ENCODE assay signal across 1 cellular context in the genomic region with DNA sequence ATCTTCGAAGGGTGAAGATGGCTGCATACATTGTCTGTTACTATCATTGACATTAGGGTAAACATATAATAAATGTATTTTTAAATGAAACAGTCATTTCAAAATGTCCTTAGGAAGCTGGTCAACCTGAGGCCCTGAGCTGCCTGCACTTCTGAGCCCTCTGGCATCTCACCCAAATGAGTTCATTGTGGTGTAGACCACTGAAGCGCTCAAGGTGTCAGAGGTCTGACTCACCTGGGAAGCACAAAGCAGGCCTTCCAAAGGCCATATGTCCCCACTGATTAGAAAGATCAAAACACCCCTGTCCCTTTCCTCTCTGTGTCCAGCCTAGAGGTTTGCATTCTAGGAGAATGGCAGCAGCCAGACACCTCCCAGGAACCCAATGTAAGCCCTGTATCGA.
TF ChIP-seq lines count a peak whose summit lies in the region.

No MANE protein-coding gene starts in this region.

TF ChIP-seq in IMR-90, 13 proteins besides CTCF, POLR2A, EP300 and RAD21:
- no peak for TF ChIP-seq RFX5 (IDR thresholded peaks at IDR 0.05; ENCODE audit: low read depth, low read length)
- no peak for TF ChIP-seq MAZ (IDR thresholded peaks at IDR 0.05; ENCODE audit: borderline replicate concordance, low read depth, low read length)
- no peak for TF ChIP-seq MXI1 (IDR thresholded peaks at IDR 0.05; ENCODE audit: borderline replicate concordance, low read depth, low read length)
- TF ChIP-seq BHLHE40 (IDR thresholded peaks at IDR 0.05; ENCODE audit: low read depth, low read length), result no peak
- TF ChIP-seq, protein P1, sequence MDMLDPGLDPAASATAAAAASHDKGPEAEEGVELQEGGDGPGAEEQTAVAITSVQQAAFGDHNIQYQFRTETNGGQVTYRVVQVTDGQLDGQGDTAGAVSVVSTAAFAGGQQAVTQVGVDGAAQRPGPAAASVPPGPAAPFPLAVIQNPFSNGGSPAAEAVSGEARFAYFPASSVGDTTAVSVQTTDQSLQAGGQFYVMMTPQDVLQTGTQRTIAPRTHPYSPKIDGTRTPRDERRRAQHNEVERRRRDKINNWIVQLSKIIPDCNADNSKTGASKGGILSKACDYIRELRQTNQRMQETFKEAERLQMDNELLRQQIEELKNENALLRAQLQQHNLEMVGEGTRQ (IDR thresholded peaks at IDR 0.05; ENCODE audit: low read depth, low read length), result no peak
- TF ChIP-seq FOS (IDR thresholded peaks at IDR 0.05; ENCODE audit: low read depth, low read length), result no peak
